Comparison of ENCODE assay signal across 8 cellular contexts in the genomic region with DNA sequence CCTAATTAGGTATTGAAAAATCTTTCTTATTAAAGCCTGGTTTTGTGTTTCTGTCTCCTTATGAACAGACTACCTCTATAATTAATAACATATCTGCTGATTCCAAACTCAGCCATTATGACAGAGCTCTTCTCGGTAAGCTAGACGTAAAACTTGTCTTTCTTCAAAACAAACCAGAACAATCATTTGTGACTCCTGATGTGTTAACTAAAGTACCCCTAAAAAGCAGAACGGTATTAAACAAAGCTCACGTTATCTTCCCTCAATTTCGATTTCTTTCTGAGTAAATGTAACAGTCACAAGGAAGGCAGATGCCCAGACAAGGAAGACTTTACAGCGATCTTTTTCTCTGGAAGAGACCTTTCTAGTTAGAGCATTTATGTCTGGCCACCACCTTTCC. TPM values are rescaled to one million over a fixed set of nuclear protein-coding genes. Genes with fewer than 3 reads are reported as not detected.
A peak's percentile ranks its signal among the peaks of the same experiment; 100 is the strongest.
DNase-seq lines count a peak whose midpoint lies in the region; ATAC-seq and TF ChIP-seq lines count a peak whose summit lies in the region.

No MANE protein-coding gene starts in this region.

- ATAC-seq in activated T-cell treated with anti-CD3 and anti-CD28 coated beads, Interleukin-2, amount 50 U/mL, for 4 hours, result peak in 1 of 2 donors; percentile 25
- ATAC-seq in left lobe of liver (peak; percentile 1), HG02981 (IDR thresholded peaks at IDR 0.05; ENCODE audit: unreplicated experiment) (no peak), GM18861 (IDR thresholded peaks at IDR 0.05; ENCODE audit: unreplicated experiment) (no peak)

- intact Hi-C loops in transverse colon (cut with DNase I; ENCODE audit: low total_unique reads), result loop anchor here (10.0 kb wide), 1 partner anchor 179 kb away; no protein-coding TSS in a partner anchor

- WGBS in transverse colon (ENCODE audit: low coverage in 1 of 2), 2 donors, result 5 to 10% methylated on average over 6 of the region's 6 CpGs

- DNase-seq in activated T-cell treated with anti-CD3 and anti-CD28 coated beads, Interleukin-2, amount 50 U/mL, for 4 hours, result no peak
- DNase-seq in activated T-cell treated with anti-CD3 and anti-CD28 coated beads, Interleukin-2, amount 50 U/mL, for 48 hours, result no peak
- DNase-seq in astrocyte of the spinal cord (ENCODE audit: low read depth, low spot score) (no peak), left lobe of liver (ENCODE audit: low spot score) (no peak), transverse colon (no peak), NCI-H2196 treated with DMSO at 0.1 percent for 48 hours (lab: John Stamatoyannopoulos, UW; ENCODE audit: unreplicated experiment) (no peak)

- H3K27me3 Mint-ChIP-seq in activated T-cell treated with anti-CD3 and anti-CD28 coated beads, Interleukin-2, amount 50 U/mL, for 4 hours (ENCODE audit: low read depth), result peaks cover 29% of the 10 kb centered on the region

- peak overlapping the region; percentile 51 for H3K4me3 Mint-ChIP-seq in activated T-cell treated with anti-CD3 and anti-CD28 coated beads, Interleukin-2, amount 50 U/mL, for 4 hours

- peak overlapping the region; percentile 91 to 95 (median 92) for H3K27ac ChIP-seq in transverse colon

- H3K36me3 Mint-ChIP-seq in activated T-cell treated with anti-CD3 and anti-CD28 coated beads, Interleukin-2, amount 50 U/mL, for 4 hours (ENCODE audit: insufficient read depth), result no peaks in the 10 kb centered on the region

- peak overlapping the region; percentile 54 for H3K4me3 ChIP-seq in astrocyte of the spinal cord (ENCODE audit: low read depth, low read length)
- H3K4me3 ChIP-seq in transverse colon, result peak overlapping the region; percentile 18 to 75 (median 68)

- H3K4me1 ChIP-seq in transverse colon, result peaks cover 5 to 30% (median 6%) of the 10 kb centered on the region in 4 donors

- H3K9me3 Mint-ChIP-seq in activated T-cell treated with anti-CD3 and anti-CD28 coated beads, Interleukin-2, amount 50 U/mL, for 4 hours, result no peaks in the 10 kb centered on the region

- no peak for TF ChIP-seq EP300 in transverse colon (IDR thresholded peaks at IDR 0.05; ENCODE audit: low read depth)

- TF ChIP-seq CTCF in astrocyte of the spinal cord (IDR thresholded peaks at IDR 0.05; ENCODE audit: low read depth, low read length) (no peak), transverse colon (IDR thresholded peaks at IDR 0.05) (no peak)

- no peaks in the 10 kb centered on the region for H3K36me3 ChIP-seq in transverse colon

- peaks cover 9% of the 10 kb centered on the region for H3K4me1 Mint-ChIP-seq in activated T-cell treated with anti-CD3 and anti-CD28 coated beads, Interleukin-2, amount 50 U/mL, for 4 hours (ENCODE audit: low read depth)

- no peaks in the 10 kb centered on the region for H3K9me3 ChIP-seq in transverse colon

- TF ChIP-seq POLR2A in transverse colon (IDR thresholded peaks at IDR 0.05), result no peak

- H3K27me3 ChIP-seq in transverse colon, result peaks cover 5% of the 10 kb centered on the region

- in situ Hi-C loops in astrocyte of the spinal cord (cut with HindIII; ENCODE audit: low sequenced_read_pairs), result no loop called here
- in situ Hi-C loops in transverse colon (cut with MboI; ENCODE audit: low pct_ligation_motif_present in 1 of 4, low pct_unique_long_range_greater_than_20kb in 1 of 4, low sequenced_read_pairs in 3 of 4), result loop anchor here in 2 of 4 donors (25.0 kb wide), 1 partner anchor 182 kb away; no protein-coding TSS in a partner anchor

RNA-seq across cellular contexts. Expression of gene SEMA5A, which starts 1.8 kb away (rescaled TPM):
- total RNA-seq in activated T-cell treated with anti-CD3 and anti-CD28 coated beads, Interleukin-2, amount 50 U/mL, for 4 hours, result under 1 TPM; 0.03 to 0.26 (median 0.14) TPM
- 5.7 TPM for total RNA-seq in left lobe of liver
- total RNA-seq in transverse colon, result 10 to 100 TPM; 15.0 to 81.0 (median 52.9) TPM
